ENCODE assay signal across 28 cellular contexts in the genomic region with DNA sequence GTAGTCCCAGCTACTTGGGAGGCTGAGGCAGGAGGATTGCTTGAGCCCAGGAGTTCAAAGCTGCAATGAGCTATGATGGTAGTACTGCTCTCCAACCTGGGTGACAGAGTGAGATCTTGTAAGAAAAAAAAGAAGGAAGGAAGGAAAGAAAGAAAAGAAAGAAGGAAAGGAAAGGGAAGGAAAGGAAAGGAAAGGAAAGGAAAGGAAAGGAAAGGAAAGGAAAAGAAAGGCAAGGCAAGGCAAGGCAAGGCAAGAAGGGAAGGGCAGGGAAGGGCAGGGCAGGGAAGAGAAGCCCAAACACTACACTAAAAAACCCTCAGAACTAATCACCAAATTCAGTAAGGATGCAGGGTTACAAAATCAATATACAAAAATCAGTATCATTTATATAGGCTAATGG.
"Had no signal": no experiment of that assay in that cellular context is flagged by ENCODE, and none has a peak within 500 bp of the region (broad histone marks: within the 10 kb centered on the region; RNA-seq: fewer than 3 reads in every experiment).

No MANE protein-coding gene starts in this region.

- DNase-seq: activated CD4-positive, alpha-beta memory T cell treated with anti-CD3 and anti-CD28 coated beads, Interleukin-2, amount 10 ng/mL, durations not matched to agents 7 days and 5 days; activated CD4-positive, alpha-beta T cell treated with anti-CD3 and anti-CD28 coated beads for 1 hour; activated CD4-positive, alpha-beta T cell treated with anti-CD3 and anti-CD28 coated beads for 4 hours; activated CD4-positive, alpha-beta T cell treated with anti-CD3 and anti-CD28 coated beads, Interleukin-2, amount 10 ng/mL, durations not matched to agents 7 days and 5 days; activated CD4-positive, alpha-beta T cell treated with anti-CD3 and anti-CD28 coated beads, Interleukin-2, amount 50 U/mL, for 4 hours; activated CD8-positive, alpha-beta memory T cell treated with anti-CD3 and anti-CD28 coated beads, Interleukin-2, amount 50 U/mL, for 48 hours; activated effector memory CD4-positive, alpha-beta T cell treated with anti-CD3 and anti-CD28 coated beads, Interleukin-2, amount 50 U/mL, for 16 hours; activated naive CD4-positive, alpha-beta T cell treated with anti-CD3 and anti-CD28 coated beads for 36 hours; activated naive CD8-positive, alpha-beta T cell treated with anti-CD3 and anti-CD28 coated beads for 36 hours; activated naive CD8-positive, alpha-beta T cell treated with anti-CD3 and anti-CD28 coated beads, Interleukin-2, amount 50 U/mL, for 24 hours; activated T-cell treated with anti-CD3 and anti-CD28 coated beads for 4 hours; activated T-cell treated with anti-CD3 and anti-CD28 coated beads, Interleukin-2, amount 50 U/mL, for 24 hours; adrenal gland; central memory CD4-positive, alpha-beta T cell; cerebellar nuclear complex; colonic mucosa; effector CD8-positive, alpha-beta T cell; esophagus squamous epithelium; head of caudate nucleus; T-helper 2 cell had no signal

- H3K4me3 ChIP-seq: adrenal gland, ascending aorta, breast epithelium, cardiac muscle cell, colonic mucosa, esophagus squamous epithelium had no signal

- H3K27ac ChIP-seq: adrenal gland, ascending aorta, breast epithelium, cardiac muscle cell, colonic mucosa, epithelial cell of prostate, esophagus squamous epithelium, VCaP had no signal

- H3K36me3 ChIP-seq: adrenal gland, ascending aorta, breast epithelium, cardiac muscle cell, colonic mucosa, esophagus squamous epithelium had no signal

- H3K27me3 ChIP-seq: adrenal gland, ascending aorta, breast epithelium, cardiac muscle cell, colonic mucosa had no signal

- ATAC-seq: activated naive CD8-positive, alpha-beta T cell treated with anti-CD3 and anti-CD28 coated beads, Interleukin-2, amount 50 U/mL, for 24 hours; WTC11 had no signal

- FAIRE-seq: endothelial cell of umbilical vein, frontal cortex had no signal

- H3K9me3 ChIP-seq: adrenal gland, ascending aorta, breast epithelium, colonic mucosa, esophagus squamous epithelium had no signal

- H3K4me1 ChIP-seq: breast epithelium, colonic mucosa had no signal
